Comparison of ENCODE assay signal across 27 cellular contexts in genomic region chr2:168841445-168841844, GRCh38. TPM values are rescaled to one million over a fixed set of nuclear protein-coding genes. Genes with fewer than 3 reads are reported as not detected.
DNase-seq lines count a peak whose midpoint lies in the region; ATAC-seq and TF ChIP-seq lines count a peak whose summit lies in the region.
"Had no signal": no experiment of that assay in that cellular context is flagged by ENCODE, and none has a peak within 500 bp of the region (broad histone marks: within the 10 kb centered on the region; RNA-seq: fewer than 3 reads in every experiment).

No MANE protein-coding gene starts in this region.

- peak overlapping the region in 2 of 4 donors; percentile 0 to 11 for H3K27ac ChIP-seq in body of pancreas
- H3K27ac ChIP-seq: BLaER1, GM23248, HL-60, Peyer's patch, SJSA1 had no signal

- intact Hi-C loops in body of pancreas (cut with DNase I): no loop called here

- ATAC-seq in body of pancreas: no peak

- peak; percentile 30 for DNase-seq in NCI-H2171 treated with DMSO at 0.1 percent for 48 hours (lab: John Stamatoyannopoulos, UW)
- no peak for DNase-seq in NCI-H2171 (lab: John Stamatoyannopoulos, UW)
- peak; percentile 61 for DNase-seq in NCI-H1092 (lab: John Stamatoyannopoulos, UW)
- DNase-seq in NCI-H2029 (lab: John Stamatoyannopoulos, UW): peak; percentile 33
- peak in 3 of 4 donors; percentile 18 to 64 (median 39) for DNase-seq in body of pancreas
- DNase-seq in SHP77 treated with DMSO at 0.1 percent for 48 hours (lab: John Stamatoyannopoulos, UW): no peak
- DNase-seq in Ammon's horn (ENCODE audit: low spot score): no peak
- DNase-seq: Caco-2; CD4-positive, alpha-beta T cell; DMS153; GDM1; GM23248; H9; HFFc6; KG1; NCI-H1417; NCI-H187 treated with DMSO at 0.1 percent for 48 hours; NCI-H446; NCI-H774; Peyer's patch; T-helper 1 cell had no signal

- WGBS in body of pancreas, 2 donors: 22 to 29% methylated on average over 2 of the region's 2 CpGs

- H3K9me3 ChIP-seq in body of pancreas: no peaks in the 10 kb centered on the region
- H3K9me3 ChIP-seq: BLaER1, Caco-2, Peyer's patch, SJSA1 had no signal

- TF ChIP-seq POLR2A in body of pancreas (IDR thresholded peaks at IDR 0.05): no peak

- TF ChIP-seq CTCF in body of pancreas (IDR thresholded peaks at IDR 0.05): no peak

- no peak overlapping the region for H3K4me3 ChIP-seq in body of pancreas
- H3K4me3 ChIP-seq: BLaER1, GM23248, Peyer's patch, SJSA1 had no signal

- peaks cover 0 to 8% of the 10 kb centered on the region in 2 donors for H3K36me3 ChIP-seq in body of pancreas (replicated peaks in 1 of 2; ENCODE audit: insufficient read depth in 1 of 2, low read depth in 2 of 2)
- H3K36me3 ChIP-seq: BLaER1, SJSA1 had no signal

- peaks cover 8% of the 10 kb centered on the region for H3K4me1 ChIP-seq in body of pancreas
- H3K4me1 ChIP-seq: BLaER1, Caco-2, Peyer's patch, SJSA1 had no signal

- no peaks in the 10 kb centered on the region for H3K27me3 ChIP-seq in body of pancreas
- H3K27me3 ChIP-seq: BLaER1, Peyer's patch, SJSA1 had no signal

RNA-seq across cellular contexts. Expression of gene NOSTRIN, which starts 39.0 kb away (rescaled TPM):
- 10 to 100 TPM; 34.8 to 64.3 TPM for total RNA-seq in body of pancreas
- total RNA-seq: A673, H9, HFFc6, HT1080, OCI-LY7, SJSA1 had no signal

RNA-seq across cellular contexts. Expression of gene SPC25, which starts 48.8 kb away (rescaled TPM):
- not detected for total RNA-seq in body of pancreas

RNA-seq across cellular contexts. Expression of gene G6PC2, which starts 59.6 kb away (rescaled TPM):
- total RNA-seq in body of pancreas: 10 to 100 TPM; 21.3 to 35.3 TPM
- total RNA-seq: A673; Caco-2; CD4-positive, alpha-beta T cell; GM23248; H9; HFFc6; HT1080; OCI-LY7; Peyer's patch; SJSA1 had no signal

Comparison
In these comparisons a context has a peak if more than half of its experiments do, and no peak if none do; other contexts are left out.
1. DNase-seq: peak in NCI-H2171 treated with DMSO at 0.1 percent for 48 hours (single experiment), NCI-H1092 (single experiment), NCI-H2029 (single experiment) and body of pancreas (3 of 4); none in NCI-H2171 (single experiment), SHP77 treated with DMSO at 0.1 percent for 48 hours (single experiment) and Ammon's horn (single experiment).